In genomic region chr2:85577063-85577385, GRCh38 we compare ENCODE assay signal across 1 cellular context.
A peak's percentile ranks its signal among the peaks of the same experiment; 100 is the strongest.
TF ChIP-seq lines count a peak whose summit lies in the region.

No MANE protein-coding gene starts in this region.

TF ChIP-seq in K562, 482 proteins besides CTCF, POLR2A, EP300 and RAD21:
- 0 out of 2 replicates have a peak, but pooled peaks have one; percentile 8 for TF ChIP-seq ZKSCAN8 (CRISPR knock-in tag; IDR thresholded peaks at IDR 0.05)
- 0 out of 2 replicates have a peak, but pooled peaks have one; percentile 31 for TF ChIP-seq ZNF384 (IDR thresholded peaks at IDR 0.05; ENCODE audit: low read depth, low read length)
- no peak for TF ChIP-seq TSC22D4 (tag; IDR thresholded peaks at IDR 0.05)
TF ChIP-seq in K562: peak in this region for 2.
